ENCODE assay signal across 8 cellular contexts in genomic region chr3:32571192-32571485, GRCh38. TPM values are rescaled to one million over a fixed set of nuclear protein-coding genes. Genes with fewer than 3 reads are reported as not detected.
A peak's percentile ranks its signal among the peaks of the same experiment; 100 is the strongest.
DNase-seq lines count a peak whose midpoint lies in the region; ATAC-seq and TF ChIP-seq lines count a peak whose summit lies in the region.

No MANE protein-coding gene starts in this region.

- peak; percentile 44 for ATAC-seq in HG02840 (IDR thresholded peaks at IDR 0.05; ENCODE audit: low FRiP score, unreplicated experiment)
- ATAC-seq in activated B cell treated with CpG ODN at 0.5 μM for 24 hours (ENCODE audit: low read depth), result peak; percentile 44
- ATAC-seq in left cardiac atrium, result peak; percentile 72 to 76

- peaks cover 9% of the 10 kb centered on the region for H3K36me3 Mint-ChIP-seq in activated B cell treated with CpG ODN at 0.5 μM for 24 hours (ENCODE audit: low read depth)

- H3K9me3 ChIP-seq in skeletal muscle tissue (ENCODE audit: control insufficient read depth in 3 of 3, low read length in 3 of 3), result no peaks in the 10 kb centered on the region

- in situ Hi-C loops in G401 (cut with HindIII; ENCODE audit: low sequenced_read_pairs), result no loop called here

- CTCF ChIA-PET in activated B cell treated with CpG ODN at 0.5 μM for 24 hours (lab: Charles Lee), result no interaction called here

- H3K4me3 ChIP-seq in skeletal muscle tissue (ENCODE audit: low read length in 3 of 3), result peak overlapping the region; percentile 90 to 94 (median 91)

- H3K27ac ChIP-seq in skeletal muscle tissue (ENCODE audit: low read depth, low read length), result peak overlapping the region; percentile 95

- no peaks in the 10 kb centered on the region for H3K9me3 Mint-ChIP-seq in activated B cell treated with CpG ODN at 0.5 μM for 24 hours

- H3K27me3 ChIP-seq in skeletal muscle tissue (ENCODE audit: control insufficient read depth in 3 of 3, insufficient read depth in 3 of 3, low read length in 3 of 3), result no peaks in the 10 kb centered on the region

- POLR2A ChIA-PET in activated B cell treated with CpG ODN at 0.5 μM for 24 hours (lab: Charles Lee), result no interaction called here

- peaks cover 32% of the 10 kb centered on the region for H3K4me1 Mint-ChIP-seq in activated B cell treated with CpG ODN at 0.5 μM for 24 hours

- H3K9ac ChIP-seq in skeletal muscle tissue (ENCODE audit: low read depth in 1 of 3, low read length in 3 of 3), result peak overlapping the region; percentile 86 to 95 (median 87)

- peak overlapping the region; percentile 94 for H3K4me3 Mint-ChIP-seq in activated B cell treated with CpG ODN at 0.5 μM for 24 hours

- no peak for TF ChIP-seq CTCF in activated B cell treated with CpG ODN at 0.5 μM for 24 hours (IDR thresholded peaks at IDR 0.05)

- DNase-seq in G401 (ENCODE audit: low spot score), result peak; percentile 93
- no peak for DNase-seq in activated B cell treated with CpG ODN at 0.5 μM for 24 hours
- DNase-seq in left cardiac atrium, result no peak
- DNase-seq in HPDE6-E6E7 (ENCODE audit: extremely low spot score), result no peak
- DNase-seq in stimulated activated naive CD4-positive, alpha-beta T cell treated with Interleukin-2 at 50 U/mL for 16 hours (lab: John Stamatoyannopoulos, UW), result no peak
- no peak for DNase-seq in NCI-H2196 treated with DMSO at 0.1 percent for 48 hours (lab: John Stamatoyannopoulos, UW; ENCODE audit: unreplicated experiment)

- no peaks in the 10 kb centered on the region for H3K36me3 ChIP-seq in skeletal muscle tissue (ENCODE audit: control insufficient read depth in 3 of 3, insufficient read depth in 3 of 3, low read length in 3 of 3)

- H3K4me1 ChIP-seq in skeletal muscle tissue (ENCODE audit: control insufficient read depth in 3 of 3, insufficient read depth in 3 of 3, low read length in 3 of 3), result peaks cover 4 to 14% (median 11%) of the 10 kb centered on the region in 3 donors

- H3K27ac Mint-ChIP-seq in activated B cell treated with CpG ODN at 0.5 μM for 24 hours, result peak overlapping the region; percentile 93

- no peaks in the 10 kb centered on the region for H3K27me3 Mint-ChIP-seq in activated B cell treated with CpG ODN at 0.5 μM for 24 hours

- intact Hi-C loops in activated B cell treated with CpG ODN at 0.5 μM for 24 hours (cut with micrococcal nuclease) (loop anchor here (1.0 to 10.0 kb wide), 4 partner anchors 55 to 864 kb away; no protein-coding TSS in a partner anchor), left cardiac atrium (cut with DNase I) (no loop called here)

RNA-seq across cellular contexts. Expression of gene DYNC1LI1, which starts 0.5 kb away (rescaled TPM):
- 46.6 and 78.6 TPM in 2 replicates for total RNA-seq in G401 (2014; rRNA removed; shearing (Covaris generic))
- total RNA-seq in activated B cell treated with CpG ODN at 0.5 μM for 24 hours (32.6 and 38.8 TPM in 2 replicates), left cardiac atrium (10 to 100 TPM; 34.3 to 38.4 TPM), skeletal muscle tissue (25.6 TPM)
